7 cellular contexts compared by ENCODE assay signal in genomic region chr17:48831549-48831883, GRCh38. TPM values are rescaled to one million over a fixed set of nuclear protein-coding genes. Genes with fewer than 3 reads are reported as not detected.
DNase-seq lines count a peak whose midpoint lies in the region; ATAC-seq, FAIRE-seq and TF ChIP-seq lines count a peak whose summit lies in the region.

No MANE protein-coding gene starts in this region.

- peak overlapping the region; percentile 9; the same call in 1 of the 2 replicates for H3K9ac ChIP-seq in HUES64 (ENCODE audit: low read depth, low read length)

- H3K36me3 Mint-ChIP-seq in activated naive CD8-positive, alpha-beta T cell treated with anti-CD3 and anti-CD28 coated beads, Interleukin-2, amount 50 U/mL, for 24 hours (ENCODE audit: low read depth) = peaks cover 5% of the 10 kb centered on the region

- no peaks in the 10 kb centered on the region for H3K4me1 ChIP-seq in HUES64 (ENCODE audit: insufficient read depth, low read length)

- no peaks in the 10 kb centered on the region for H3K9me3 ChIP-seq in HUES64 (ENCODE audit: insufficient read depth, low read depth, low read length)

- peak overlapping the region; percentile 95 for H3K27ac Mint-ChIP-seq in activated naive CD8-positive, alpha-beta T cell treated with anti-CD3 and anti-CD28 coated beads, Interleukin-2, amount 50 U/mL, for 24 hours

- H3K27me3 Mint-ChIP-seq in activated naive CD8-positive, alpha-beta T cell treated with anti-CD3 and anti-CD28 coated beads, Interleukin-2, amount 50 U/mL, for 24 hours = no peaks in the 10 kb centered on the region

- peak overlapping the region; percentile 95 for H3K4me3 Mint-ChIP-seq in activated naive CD8-positive, alpha-beta T cell treated with anti-CD3 and anti-CD28 coated beads, Interleukin-2, amount 50 U/mL, for 24 hours

- H3K4me1 Mint-ChIP-seq in activated naive CD8-positive, alpha-beta T cell treated with anti-CD3 and anti-CD28 coated beads, Interleukin-2, amount 50 U/mL, for 24 hours = peaks cover 67% of the 10 kb centered on the region

- no peak for TF ChIP-seq CTCF in kidney epithelial cell (IDR thresholded peaks at IDR 0.05; ENCODE audit: insufficient read depth, low read length, poor library complexity, severe bottlenecking)

- TF ChIP-seq POLR2A in GM12892 (IDR thresholded peaks at IDR 0.05; ENCODE audit: low read depth, low read length) = no peak

- H3K27me3 ChIP-seq in HUES64 (ENCODE audit: insufficient read depth, low read length) (no peaks in the 10 kb centered on the region), kidney epithelial cell (ENCODE audit: control insufficient read depth, insufficient read depth, low read length) (no peaks in the 10 kb centered on the region)

- no peak for DNase-seq in activated naive CD8-positive, alpha-beta T cell treated with anti-CD3 and anti-CD28 coated beads, Interleukin-2, amount 50 U/mL, for 24 hours
- DNase-seq in kidney epithelial cell (ENCODE audit: low read depth) = no peak
- DNase-seq in superior temporal gyrus (ENCODE audit: extremely low spot score) = peak; percentile 55
- no peak for DNase-seq in GM03348 (ENCODE audit: low spot score)
- DNase-seq in GM12892 (ENCODE audit: insufficient read length) = no peak
- DNase-seq in SHP77 (lab: John Stamatoyannopoulos, UW) = no peak

- H3K9me3 Mint-ChIP-seq in activated naive CD8-positive, alpha-beta T cell treated with anti-CD3 and anti-CD28 coated beads, Interleukin-2, amount 50 U/mL, for 24 hours = no peaks in the 10 kb centered on the region

- no peak for FAIRE-seq in GM12892 (lab: Jason Lieb, UNC)

- no peak for ATAC-seq in activated naive CD8-positive, alpha-beta T cell treated with anti-CD3 and anti-CD28 coated beads, Interleukin-2, amount 50 U/mL, for 24 hours

- WGBS in HUES64 = 22% methylated on average over 8 of the region's 8 CpGs

- H3K4me3 ChIP-seq in HUES64 (ENCODE audit: low read length) (peak overlapping the region; percentile 80), kidney epithelial cell (ENCODE audit: low read depth, low read length) (peak overlapping the region; percentile 63)

- H3K27ac ChIP-seq in HUES64 (ENCODE audit: low read depth, low read length) = no peak overlapping the region

- no peaks in the 10 kb centered on the region for H3K36me3 ChIP-seq in HUES64 (ENCODE audit: insufficient read depth, low read length)
- H3K36me3 ChIP-seq in kidney epithelial cell (ENCODE audit: control insufficient read depth, insufficient read depth, low read length) = no peaks in the 10 kb centered on the region

RNA-seq across cellular contexts. Expression of gene CALCOCO2, which starts 0.7 kb away (rescaled TPM):
- 17.3 TPM for polyA plus RNA-seq in HUES64 (2013, experiment 1 of 2)
- 22.2 TPM for polyA plus RNA-seq in HUES64 (2013, experiment 2 of 2)
- 33.3 and 45.1 TPM in 2 replicates for total RNA-seq in kidney epithelial cell
- polyA plus RNA-seq in GM12892 (2012; ENCODE audit: missing spikeins) = 58.4 TPM

RNA-seq across cellular contexts. Expression of gene TTLL6, which starts 14.5 kb away (rescaled TPM):
- 0.70 TPM for polyA plus RNA-seq in HUES64 (2013, experiment 1 of 2)
- polyA plus RNA-seq in HUES64 (2013, experiment 2 of 2) = 1.4 TPM
- total RNA-seq in kidney epithelial cell = not detected in 2 replicates
- polyA plus RNA-seq in GM12892 (2012; ENCODE audit: missing spikeins) = not detected
